In genomic region chr2:7829241-7829640, GRCh38 we compare ENCODE assay signal across 18 cellular contexts.
A peak's percentile ranks its signal among the peaks of the same experiment; 100 is the strongest.
DNase-seq lines count a peak whose midpoint lies in the region; ATAC-seq and TF ChIP-seq lines count a peak whose summit lies in the region.
"Had no signal": no experiment of that assay in that cellular context is flagged by ENCODE, and none has a peak within 500 bp of the region (broad histone marks: within the 10 kb centered on the region; RNA-seq: fewer than 3 reads in every experiment).

No MANE protein-coding gene starts in this region.

- 0 out of 2 replicates have a peak, but pooled peaks cover 2% of the 10 kb centered on the region for H3K9me1 ChIP-seq in IMR-90 (ENCODE audit: insufficient read depth, low read length)

- no peak overlapping the region for H2AFZ ChIP-seq in IMR-90 (replicated peaks; ENCODE audit: low read length, poor library complexity)

- in situ Hi-C loops in IMR-90 (cut with MboI; ENCODE audit: low sequenced_read_pairs), result loop anchor here (25.0 kb wide), 1 partner anchor 858 kb away; the partner anchor contains the start of gene ID2

- no peak for TF ChIP-seq CTCF in IMR-90 (conservative IDR thresholded peaks at IDR 0.05; ENCODE audit: low read depth, low read length)
- TF ChIP-seq CTCF in esophagus muscularis mucosa (IDR thresholded peaks at IDR 0.05), result no peak
- TF ChIP-seq CTCF in fibroblast of the aortic adventitia (IDR thresholded peaks at IDR 0.05; ENCODE audit: insufficient read depth, low read length), result no peak

- no peak overlapping the region for H3K9ac ChIP-seq in IMR-90 (ENCODE audit: low read depth, low read length)

- no peak overlapping the region for H2AK9ac ChIP-seq in IMR-90 (replicated peaks; ENCODE audit: low read depth, low read length, poor library complexity)

- H2BK20ac ChIP-seq in IMR-90 (ENCODE audit: low read depth, low read length), result no peak overlapping the region

- no peak for TF ChIP-seq RAD21 in IMR-90 (IDR thresholded peaks at IDR 0.05; ENCODE audit: low read length)

- dilution Hi-C loops in IMR-90 (cut with HindIII; ENCODE audit: low sequenced_read_pairs, unreplicated experiment), result no loop called here

- no peak for ATAC-seq in IMR-90 (ENCODE audit: low read depth)
- ATAC-seq in GM19395 (IDR thresholded peaks at IDR 0.05; ENCODE audit: unreplicated experiment), result no peak
- ATAC-seq in HG03196 (IDR thresholded peaks at IDR 0.05; ENCODE audit: unreplicated experiment), result no peak

- H3K27me3 ChIP-seq in IMR-90 (ENCODE audit: control insufficient read depth, insufficient read depth, low read length) (no peaks in the 10 kb centered on the region), esophagus muscularis mucosa (no peaks in the 10 kb centered on the region)

- H3K18ac ChIP-seq in IMR-90 (ENCODE audit: low read depth, low read length), result no peak overlapping the region

- CTCF ChIA-PET in IMR-90 (lab: Yijun Ruan, JAX), result no interaction called here

- intact Hi-C loops in IMR-90 (cut with micrococcal nuclease) (no loop called here), esophagus muscularis mucosa (cut with DNase I) (no loop called here)

- TF ChIP-seq EP300 in esophagus muscularis mucosa (IDR thresholded peaks at IDR 0.05), result no peak

- no peak for TF ChIP-seq POLR2A in IMR-90 (IDR thresholded peaks at IDR 0.05; ENCODE audit: low read depth, low read length)
- no peak for TF ChIP-seq POLR2A in esophagus muscularis mucosa (IDR thresholded peaks at IDR 0.05; ENCODE audit: low read depth)

- H4K8ac ChIP-seq in IMR-90 (ENCODE audit: low read depth in 2 of 2, low read length in 2 of 2), result no peak overlapping the region

- H3K36me3 ChIP-seq in IMR-90 (ENCODE audit: control insufficient read depth, insufficient read depth, low read length) (no peaks in the 10 kb centered on the region), esophagus muscularis mucosa (no peaks in the 10 kb centered on the region)
- H3K36me3 ChIP-seq: HAP-1 had no signal

- no peaks in the 10 kb centered on the region for H3K9me3 ChIP-seq in IMR-90 (ENCODE audit: control insufficient read depth, insufficient read depth, low read length)
- H3K9me3 ChIP-seq in esophagus muscularis mucosa, result no peaks in the 10 kb centered on the region
- H3K9me3 ChIP-seq: HAP-1 had no signal

- H4K20me1 ChIP-seq in IMR-90 (ENCODE audit: insufficient read depth, low read length), result no peaks in the 10 kb centered on the region

- no peaks in the 10 kb centered on the region for H3K79me1 ChIP-seq in IMR-90 (ENCODE audit: low read depth in 1 of 2, low read length in 2 of 2)

- DNase-seq in GM03348 (ENCODE audit: low spot score) (peak; percentile 17), IMR-90 (peak; percentile 8), esophagus muscularis mucosa (ENCODE audit: extremely low spot score) (peak; percentile 7), fibroblast of the aortic adventitia (ENCODE audit: low read depth) (peak; percentile 30), KG1 (lab: John Stamatoyannopoulos, UW) (no peak)
- DNase-seq in NK-92 treated with Interleukin-12 subunit alpha and Interleukin-12 subunit beta, amount 100 ng/mL, for 24 hours (lab: John Stamatoyannopoulos, UW), result no peak
- DNase-seq: C1 segment of cervical spinal cord; Calu3; CD4-positive, alpha-beta memory T cell; COR-L47; DMS53; DMS79 treated with DMSO at 0.1 percent for 48 hours; GF-D8; GOT3; HFFc6 had no signal

- H3K4me3 ChIP-seq in IMR-90 (ENCODE audit: insufficient read depth, low read depth, low read length), result no peak overlapping the region
- no peak overlapping the region for H3K4me3 ChIP-seq in esophagus muscularis mucosa
- no peak overlapping the region for H3K4me3 ChIP-seq in fibroblast of the aortic adventitia (ENCODE audit: low read depth, low read length)
- H3K4me3 ChIP-seq: HAP-1 had no signal

- H3K14ac ChIP-seq in IMR-90 (replicated peaks; ENCODE audit: low read depth, low read length), result no peak overlapping the region

- H4K91ac ChIP-seq in IMR-90 (ENCODE audit: insufficient read depth, low read depth, low read length), result no peak overlapping the region

- POLR2A ChIA-PET in IMR-90 (lab: Charles Lee; ENCODE audit: unreplicated experiment), result no interaction called here

- H3K4me1 ChIP-seq in IMR-90 (ENCODE audit: control insufficient read depth, insufficient read depth, low read length) (no peaks in the 10 kb centered on the region), esophagus muscularis mucosa (no peaks in the 10 kb centered on the region)
- H3K4me1 ChIP-seq: HAP-1 had no signal

- H2BK120ac ChIP-seq in IMR-90 (ENCODE audit: low read depth, low read length), result no peak overlapping the region

- no peak overlapping the region for H3K4ac ChIP-seq in IMR-90 (ENCODE audit: low read depth, low read length)

- no peak overlapping the region for H2AK5ac ChIP-seq in IMR-90 (ENCODE audit: low read depth, low read length)

- no peak overlapping the region for H3K27ac ChIP-seq in IMR-90 (ENCODE audit: insufficient read depth, low read length)
- H3K27ac ChIP-seq in esophagus muscularis mucosa (replicated peaks in 1 of 4), result no peak overlapping the region

- H2BK5ac ChIP-seq in IMR-90 (ENCODE audit: low read depth, low read length, poor library complexity, severe bottlenecking), result no peak overlapping the region

- no peak overlapping the region for H2BK15ac ChIP-seq in IMR-90 (ENCODE audit: low read depth, low read length)

- H4K5ac ChIP-seq in IMR-90 (ENCODE audit: low read depth, low read length), result no peak overlapping the region

- no peak overlapping the region for H3K4me2 ChIP-seq in IMR-90 (ENCODE audit: low read depth, low read length)

- no CpG with 5 or more reads among the region's 3 CpGs for WGBS in IMR-90 (ENCODE audit: extremely low coverage in 2 of 2, insufficient read length in 1 of 2), 2 experiments
- WGBS in esophagus muscularis mucosa, result 83% methylated on average over 3 of the region's 3 CpGs

- BruUV-seq in IMR-90 (replicated peaks; lab: Mats Ljungman, UMichigan), result no TSS peak

- H3K23ac ChIP-seq in IMR-90 (ENCODE audit: low read depth, low read length), result no peak overlapping the region

- no peak overlapping the region for H3K56ac ChIP-seq in IMR-90 (ENCODE audit: extremely low read depth, insufficient read depth, low read length)

TF ChIP-seq in IMR-90, 13 proteins besides CTCF, POLR2A, EP300 and RAD21:
- TF ChIP-seq CEBPB (IDR thresholded peaks at IDR 0.05; ENCODE audit: low read depth, low read length) (no peak), RCOR1 (IDR thresholded peaks at IDR 0.05; ENCODE audit: insufficient replicate concordance, low read length) (no peak), MAFK (IDR thresholded peaks at IDR 0.05; ENCODE audit: low read depth, low read length) (no peak), ELK1 (IDR thresholded peaks at IDR 0.05; ENCODE audit: borderline replicate concordance, low read depth, low read length) (no peak), BHLHE40 (IDR thresholded peaks at IDR 0.05; ENCODE audit: low read depth, low read length) (no peak), NFE2L2 (IDR thresholded peaks at IDR 0.05; ENCODE audit: low read depth, low read length) (no peak), FOS (IDR thresholded peaks at IDR 0.05; ENCODE audit: low read depth, low read length) (no peak), USF2 (IDR thresholded peaks at IDR 0.05; ENCODE audit: low read depth, low read length) (no peak), CHD1 (IDR thresholded peaks at IDR 0.05; ENCODE audit: low read depth, low read length) (no peak), SMC3 (IDR thresholded peaks at IDR 0.05; ENCODE audit: low read depth, low read length) (no peak), MAZ (IDR thresholded peaks at IDR 0.05; ENCODE audit: borderline replicate concordance, low read depth, low read length) (no peak), RFX5 (IDR thresholded peaks at IDR 0.05; ENCODE audit: low read depth, low read length) (no peak), MXI1 (IDR thresholded peaks at IDR 0.05; ENCODE audit: borderline replicate concordance, low read depth, low read length) (no peak)

Comparison
In these comparisons a context has a peak if more than half of its experiments do, and no peak if none do; other contexts are left out.
1. DNase-seq: peak in GM03348 (single experiment), IMR-90 (single experiment), esophagus muscularis mucosa (single experiment) and fibroblast of the aortic adventitia (single experiment); none in NK-92 treated with Interleukin-12 subunit alpha and Interleukin-12 subunit beta, amount 100 ng/mL, for 24 hours (single experiment) and KG1 (single experiment).